Comparison of ENCODE assay signal across 14 cellular contexts in the genomic region with DNA sequence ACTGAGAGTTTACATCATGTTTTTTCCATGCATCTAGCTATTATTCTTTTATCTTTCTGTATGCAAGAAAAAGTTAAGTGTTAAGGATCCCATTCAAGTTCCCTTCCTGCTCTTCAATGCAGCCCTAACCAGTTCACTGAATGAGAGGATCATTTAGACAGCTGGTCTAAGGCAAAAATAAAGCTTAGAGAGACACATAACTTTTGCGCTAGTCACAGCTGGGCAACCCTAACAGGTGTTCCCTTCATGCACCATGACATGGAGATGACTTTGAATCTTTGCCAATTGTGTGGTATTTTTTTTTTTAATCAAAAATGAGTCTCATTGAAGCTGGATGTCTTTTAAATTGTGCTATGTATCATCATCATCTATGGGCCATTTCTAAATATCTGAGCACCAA.
"Had no signal": no experiment of that assay in that cellular context is flagged by ENCODE, and none has a peak within 500 bp of the region (broad histone marks: within the 10 kb centered on the region; RNA-seq: fewer than 3 reads in every experiment).

No MANE protein-coding gene starts in this region.

- H3K27ac ChIP-seq: esophagus muscularis mucosa, pancreas, skin epidermis, tibial artery, vagina, WERI-Rb-1 had no signal

- H3K36me3 ChIP-seq: esophagus muscularis mucosa, pancreas, tibial artery, vagina, WERI-Rb-1 had no signal

- H3K4me1 Mint-ChIP-seq: activated CD4-positive, alpha-beta T cell treated with anti-CD3 and anti-CD28 coated beads for 36 hours; activated naive CD4-positive, alpha-beta T cell treated with anti-CD3 and anti-CD28 coated beads, Interleukin-2, amount 10 ng/mL, durations not matched to agents 7 days and 5 days; T-helper 17 cell had no signal

- H3K27me3 ChIP-seq: esophagus muscularis mucosa, tibial artery, vagina had no signal

- H3K36me3 Mint-ChIP-seq: activated CD4-positive, alpha-beta memory T cell treated with anti-CD3 and anti-CD28 coated beads for 36 hours; activated naive CD4-positive, alpha-beta T cell treated with anti-CD3 and anti-CD28 coated beads, Interleukin-2, amount 10 ng/mL, durations not matched to agents 7 days and 5 days had no signal

- H3K4me1 ChIP-seq: esophagus muscularis mucosa, pancreas, tibial artery, vagina had no signal

- H3K9me3 ChIP-seq: esophagus muscularis mucosa, pancreas, tibial artery, vagina had no signal

- H3K27ac Mint-ChIP-seq: activated CD4-positive, alpha-beta memory T cell treated with anti-CD3 and anti-CD28 coated beads for 36 hours; activated CD4-positive, alpha-beta T cell treated with anti-CD3 and anti-CD28 coated beads for 36 hours; activated naive CD4-positive, alpha-beta T cell treated with anti-CD3 and anti-CD28 coated beads, Interleukin-2, amount 10 ng/mL, durations not matched to agents 7 days and 5 days; activated T-cell treated with anti-CD3 and anti-CD28 coated beads, Interleukin-2, amount 50 U/mL, for 24 hours; T-helper 17 cell had no signal

- H3K4me3 Mint-ChIP-seq: activated CD4-positive, alpha-beta memory T cell treated with anti-CD3 and anti-CD28 coated beads for 36 hours; activated CD4-positive, alpha-beta T cell treated with anti-CD3 and anti-CD28 coated beads for 36 hours; activated naive CD4-positive, alpha-beta T cell treated with anti-CD3 and anti-CD28 coated beads, Interleukin-2, amount 10 ng/mL, durations not matched to agents 7 days and 5 days; activated T-cell treated with anti-CD3 and anti-CD28 coated beads, Interleukin-2, amount 50 U/mL, for 24 hours; T-helper 17 cell had no signal

- H3K9me3 Mint-ChIP-seq: activated CD4-positive, alpha-beta memory T cell treated with anti-CD3 and anti-CD28 coated beads for 36 hours; activated naive CD4-positive, alpha-beta T cell treated with anti-CD3 and anti-CD28 coated beads, Interleukin-2, amount 10 ng/mL, durations not matched to agents 7 days and 5 days had no signal

- H3K27me3 Mint-ChIP-seq: activated CD4-positive, alpha-beta memory T cell treated with anti-CD3 and anti-CD28 coated beads for 36 hours; activated CD4-positive, alpha-beta T cell treated with anti-CD3 and anti-CD28 coated beads for 36 hours; activated naive CD4-positive, alpha-beta T cell treated with anti-CD3 and anti-CD28 coated beads, Interleukin-2, amount 10 ng/mL, durations not matched to agents 7 days and 5 days; activated T-cell treated with anti-CD3 and anti-CD28 coated beads, Interleukin-2, amount 50 U/mL, for 24 hours; T-helper 17 cell had no signal

- H3K4me3 ChIP-seq: esophagus muscularis mucosa, pancreas, skin epidermis, tibial artery, vagina had no signal

- DNase-seq: activated CD4-positive, alpha-beta memory T cell treated with anti-CD3 and anti-CD28 coated beads for 36 hours; activated CD4-positive, alpha-beta T cell treated with anti-CD3 and anti-CD28 coated beads for 36 hours; activated naive CD4-positive, alpha-beta T cell treated with anti-CD3 and anti-CD28 coated beads, Interleukin-2, amount 10 ng/mL, durations not matched to agents 7 days and 5 days; activated T-cell treated with anti-CD3 and anti-CD28 coated beads, Interleukin-2, amount 50 U/mL, for 24 hours; pancreas; stimulated activated CD4-positive, alpha-beta T cell treated with anti-CD3 and anti-CD28 coated beads, Interleukin-15, amount 100 ng/mL, for 24 hours; stimulated activated CD4-positive, alpha-beta T cell treated with anti-CD3 and anti-CD28 coated beads, Interleukin-4, amount 100 ng/mL, for 1 hour; stimulated activated naive CD4-positive, alpha-beta T cell; T-helper 17 cell; tibial artery; WERI-Rb-1 had no signal
